Comparison of ENCODE assay signal across 20 cellular contexts in the genomic region with DNA sequence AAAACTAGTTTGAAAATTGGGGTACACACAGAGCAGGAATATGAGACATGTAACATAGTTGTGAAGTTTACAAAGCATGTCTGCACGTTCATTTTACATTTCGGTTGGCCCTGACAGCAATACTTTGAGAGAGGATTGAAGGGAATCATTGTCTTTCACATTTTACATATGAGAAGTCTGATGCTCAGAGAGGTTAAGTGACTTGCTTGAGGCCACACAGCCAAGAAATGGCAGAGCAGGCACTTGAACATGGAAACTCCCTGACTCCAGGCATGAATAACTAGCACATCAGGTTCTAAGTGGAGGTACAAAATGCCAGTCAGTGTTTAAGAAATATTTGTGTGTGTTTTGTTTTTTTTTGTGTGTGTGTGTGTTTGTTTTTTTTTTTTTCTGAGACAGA. TPM values are rescaled to one million over a fixed set of nuclear protein-coding genes. Genes with fewer than 3 reads are reported as not detected.
A peak's percentile ranks its signal among the peaks of the same experiment; 100 is the strongest.
DNase-seq lines count a peak whose midpoint lies in the region; FAIRE-seq and TF ChIP-seq lines count a peak whose summit lies in the region.
"Had no signal": no experiment of that assay in that cellular context is flagged by ENCODE, and none has a peak within 500 bp of the region (broad histone marks: within the 10 kb centered on the region; RNA-seq: fewer than 3 reads in every experiment).

No MANE protein-coding gene starts in this region.

- H4K20me1 ChIP-seq in BLaER1: no peaks in the 10 kb centered on the region
- H4K20me1 ChIP-seq in BLaER1 treated with 17β-estradiol and CSF1 and Interleukin-3, amounts not matched to agents 10 nM and 100 nM: no peaks in the 10 kb centered on the region

- intact Hi-C loops in posterior vena cava (cut with DNase I) (no loop called here), Caco-2 (cut with micrococcal nuclease; ENCODE audit: unreplicated experiment) (no loop called here)

- no peak overlapping the region for H3K27ac Mint-ChIP-seq in Caco-2 (ENCODE audit: unreplicated experiment)
- H3K27ac Mint-ChIP-seq: CD14-positive monocyte; CD4-positive, alpha-beta T cell; GM23338 had no signal

- H3K4me1 ChIP-seq in BLaER1 (peaks cover 31% of the 10 kb centered on the region), Caco-2 (no peaks in the 10 kb centered on the region)
- peaks cover 20 to 43% (median 32%) of the 10 kb centered on the region in 10 experiments for H3K4me1 ChIP-seq in BLaER1 treated with 17β-estradiol and CSF1 and Interleukin-3, amounts not matched to agents 10 nM and 100 nM
- H3K4me1 ChIP-seq: HAP-1 had no signal

- H3K4me1 Mint-ChIP-seq in Caco-2 (ENCODE audit: low read depth, unreplicated experiment): no peaks in the 10 kb centered on the region
- H3K4me1 Mint-ChIP-seq: CD8-positive, alpha-beta memory T cell had no signal

- POLR2A ChIA-PET in Caco-2 (lab: Charles Lee): no interaction called here

- no peak overlapping the region for H3K27ac ChIP-seq in BLaER1
- peak overlapping the region in 2 of 11 experiments; percentile 28 to 38; a peak in 4 of 22 replicates for H3K27ac ChIP-seq in BLaER1 treated with 17β-estradiol and CSF1 and Interleukin-3, amounts not matched to agents 10 nM and 100 nM

- no TSS peak for BruUV-seq in Caco-2 (replicated peaks; lab: Mats Ljungman, UMichigan)

- H3K9me3 ChIP-seq in BLaER1: no peaks in the 10 kb centered on the region
- H3K9me3 ChIP-seq in BLaER1 treated with 17β-estradiol and CSF1 and Interleukin-3, amounts not matched to agents 10 nM and 100 nM (replicated peaks in 1 of 11): peaks cover 0 to 12% (median 1%) of the 10 kb centered on the region in 11 experiments; a peak in 9 of 22 replicates
- H3K9me3 ChIP-seq in Caco-2: no peaks in the 10 kb centered on the region
- H3K9me3 ChIP-seq: HAP-1 had no signal

- H3K4me2 ChIP-seq in BLaER1: peak overlapping the region; percentile 55
- H3K4me2 ChIP-seq in BLaER1 treated with 17β-estradiol and CSF1 and Interleukin-3, amounts not matched to agents 10 nM and 100 nM: peak overlapping the region; percentile 41 to 72 (median 56); a peak in 19 of 22 replicates
- H3K4me2 ChIP-seq: GM23338 had no signal

- CTCF ChIA-PET in Caco-2 (lab: Charles Lee): no interaction called here

- H3K9ac ChIP-seq in BLaER1: no peak overlapping the region
- no peak overlapping the region for H3K9ac ChIP-seq in BLaER1 treated with 17β-estradiol and CSF1 and Interleukin-3, amounts not matched to agents 10 nM and 100 nM

- H3K4me3 Mint-ChIP-seq in Caco-2 (ENCODE audit: unreplicated experiment): no peak overlapping the region
- H3K4me3 Mint-ChIP-seq: CD14-positive monocyte; CD4-positive, alpha-beta T cell; CD8-positive, alpha-beta memory T cell; GM23338 had no signal

- peak; percentile 32 for FAIRE-seq in bronchial epithelial cell (lab: Jason Lieb, UNC)
- FAIRE-seq: GM12891, GM18507, H54 had no signal

- H3K27me3 Mint-ChIP-seq in Caco-2 (ENCODE audit: insufficient read depth, unreplicated experiment): no peaks in the 10 kb centered on the region

- no peaks in the 10 kb centered on the region for H3K36me3 Mint-ChIP-seq in Caco-2 (ENCODE audit: insufficient read depth, unreplicated experiment)
- H3K36me3 Mint-ChIP-seq: CD14-positive monocyte; CD8-positive, alpha-beta memory T cell had no signal

- H3K36me3 ChIP-seq in BLaER1 (no peaks in the 10 kb centered on the region), bronchial epithelial cell (ENCODE audit: control insufficient read depth, insufficient read depth, low read length) (no peaks in the 10 kb centered on the region), Caco-2 (ENCODE audit: control insufficient read depth, insufficient read depth, low read length) (no peaks in the 10 kb centered on the region)
- no peaks in the 10 kb centered on the region for H3K36me3 ChIP-seq in BLaER1 treated with 17β-estradiol and CSF1 and Interleukin-3, amounts not matched to agents 10 nM and 100 nM
- H3K36me3 ChIP-seq: HAP-1 had no signal

- DNase-seq in bronchial epithelial cell (ENCODE audit: low read depth) (no peak), posterior vena cava (ENCODE audit: low spot score) (peak; percentile 3), Caco-2 (no peak)
- DNase-seq in activated CD4-positive, alpha-beta T cell treated with anti-CD3 and anti-CD28 coated beads for 4 hours: no peak
- DNase-seq: Calu3; CD4-positive, alpha-beta T cell; CD8-positive, alpha-beta memory T cell; DMS53; DMS79 treated with DMSO at 0.1 percent for 48 hours; GF-D8 had no signal

- no peak for TF ChIP-seq CTCF in bronchial epithelial cell (IDR thresholded peaks at IDR 0.05; ENCODE audit: insufficient read depth, low read length, severe bottlenecking)
- no peak for TF ChIP-seq CTCF in Caco-2 (IDR thresholded peaks at IDR 0.05; ENCODE audit: insufficient read depth in 1 of 2, low read depth in 1 of 2, low read length in 1 of 2, severe bottlenecking in 1 of 2, unreplicated experiment in 1 of 2)

- H3K27me3 ChIP-seq in BLaER1: no peaks in the 10 kb centered on the region
- no peaks in the 10 kb centered on the region for H3K27me3 ChIP-seq in BLaER1 treated with 17β-estradiol and CSF1 and Interleukin-3, amounts not matched to agents 10 nM and 100 nM
- no peaks in the 10 kb centered on the region for H3K27me3 ChIP-seq in bronchial epithelial cell (ENCODE audit: control insufficient read depth, insufficient read depth, low read length)
- H3K27me3 ChIP-seq in Caco-2 (replicated peaks; ENCODE audit: control insufficient read depth, insufficient read depth, low read length): no peaks in the 10 kb centered on the region

- H3K4me3 ChIP-seq in BLaER1 (no peak overlapping the region), bronchial epithelial cell (ENCODE audit: low read depth, low read length) (no peak overlapping the region), Caco-2 (ENCODE audit: low read depth, low read length) (no peak overlapping the region)
- no peak overlapping the region for H3K4me3 ChIP-seq in BLaER1 treated with 17β-estradiol and CSF1 and Interleukin-3, amounts not matched to agents 10 nM and 100 nM
- H3K4me3 ChIP-seq: GM23338, HAP-1 had no signal

- no peaks in the 10 kb centered on the region for H3K9me3 Mint-ChIP-seq in Caco-2 (ENCODE audit: unreplicated experiment)
- H3K9me3 Mint-ChIP-seq: CD4-positive, alpha-beta T cell; CD8-positive, alpha-beta memory T cell; GM23338 had no signal

RNA-seq across cellular contexts. Expression of a gene that starts 53.6 kb away (rescaled TPM):
- 0.13 TPM in 1 of 2 replicates, not detected in the other for total RNA-seq in bronchial epithelial cell
- 10 to 100 TPM; 54.5 to 69.2 TPM for total RNA-seq in posterior vena cava
- total RNA-seq in Caco-2 (2022): 0.35 TPM in 1 of 2 replicates, not detected in the other
- total RNA-seq: A673, G401, GM23338 had no signal

Comparison
In these comparisons a context has a peak if more than half of its experiments do, and no peak if none do; other contexts are left out.
1. RNA of a gene that starts 53.6 kb away (total RNA-seq): 54.5 to 69.2 TPM in posterior vena cava; 0.35 TPM in Caco-2 and 0.13 TPM in bronchial epithelial cell; every median in the first group is over 10 times any median in the second.